8 cellular contexts compared by ENCODE assay signal in the genomic region with DNA sequence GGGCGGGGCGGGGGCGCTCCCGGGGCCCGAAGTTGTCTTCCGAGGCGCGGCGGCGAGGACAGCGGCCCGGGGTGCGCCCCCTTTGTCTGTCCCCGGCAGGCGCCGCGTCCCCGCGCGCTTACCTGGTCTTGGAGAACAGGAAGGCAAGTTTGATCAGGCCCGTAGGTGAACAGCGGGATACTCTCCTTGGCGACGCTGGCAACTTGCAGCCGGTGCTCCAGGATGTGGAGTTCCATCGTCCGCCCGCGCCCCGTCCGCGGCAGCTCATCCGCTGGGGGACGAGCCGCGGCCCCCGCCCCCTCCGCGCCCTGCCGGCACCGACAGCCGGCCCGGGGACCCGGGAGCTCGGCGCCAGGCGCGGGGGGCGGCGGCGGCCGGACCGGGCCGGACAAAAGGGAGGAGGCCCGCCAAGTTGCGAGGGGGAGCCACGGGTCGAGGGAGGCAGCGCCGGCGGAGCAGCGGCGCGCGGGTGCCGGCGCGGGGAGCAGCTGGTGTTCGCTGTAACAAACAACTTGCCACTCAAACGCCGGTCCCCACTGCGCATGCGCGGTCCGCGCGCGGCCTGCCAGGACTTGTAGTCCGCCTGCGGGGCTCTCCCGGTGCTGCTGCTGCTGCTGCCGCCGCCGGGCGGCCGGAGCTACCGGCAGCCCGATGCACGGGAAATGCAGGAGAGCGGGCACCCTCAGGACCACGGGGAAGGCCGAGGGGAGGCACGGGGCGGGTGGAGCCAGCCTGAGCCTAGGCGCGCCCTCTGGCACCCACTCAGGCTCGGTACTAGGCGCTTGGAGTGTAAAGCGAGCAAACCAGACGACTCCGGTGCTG. TPM values are rescaled to one million over a fixed set of nuclear protein-coding genes. Genes with fewer than 3 reads are reported as not detected.
DNase-seq lines count a peak whose midpoint lies in the region; ATAC-seq, FAIRE-seq and TF ChIP-seq lines count a peak whose summit lies in the region.

No MANE protein-coding gene starts in this region.

- H4K20me1 ChIP-seq in astrocyte (ENCODE audit: insufficient read depth, low read length), result peaks cover 32% of the 10 kb centered on the region

- H3K4me3 ChIP-seq in astrocyte (ENCODE audit: insufficient read depth, low read depth, low read length) (peak overlapping the region; percentile 50), rectal smooth muscle tissue (ENCODE audit: low read length) (peak overlapping the region; percentile 70), aorta (ENCODE audit: low read length in 2 of 2) (peak overlapping the region; percentile 58 to 86)

- no peaks in the 10 kb centered on the region for H3K9me3 Mint-ChIP-seq in astrocyte (ENCODE audit: unreplicated experiment)

- H3K79me2 ChIP-seq in astrocyte (ENCODE audit: insufficient read depth, low read length), result peaks cover 19% of the 10 kb centered on the region

- WGBS in aorta, 2 donors, result 0% methylated on average over 60 to 101 of the region's 101 CpGs

- H3K9me3 ChIP-seq in astrocyte (ENCODE audit: insufficient read depth, low read depth, low read length), result no peaks in the 10 kb centered on the region
- no peaks in the 10 kb centered on the region for H3K9me3 ChIP-seq in aorta (ENCODE audit: control insufficient read depth, low read length)

- peaks cover 5% of the 10 kb centered on the region for H3K27me3 Mint-ChIP-seq in astrocyte (ENCODE audit: low read depth, unreplicated experiment)

- ATAC-seq in GM18498 (IDR thresholded peaks at IDR 0.05; ENCODE audit: unreplicated experiment), result peak; percentile 89
- ATAC-seq in HG02884 (IDR thresholded peaks at IDR 0.05; ENCODE audit: unreplicated experiment), result peak; percentile 86
- peak; percentile 94 for ATAC-seq in aorta (ENCODE audit: low FRiP score)

- TF ChIP-seq CTCF in astrocyte (IDR thresholded peaks at IDR 0.05; ENCODE audit: insufficient read depth, low read depth, low read length), result no peak

- peaks cover 7% of the 10 kb centered on the region for H3K4me1 Mint-ChIP-seq in astrocyte (ENCODE audit: low read depth, unreplicated experiment)

- H3K4me3 Mint-ChIP-seq in astrocyte (ENCODE audit: unreplicated experiment), result peak overlapping the region; percentile 84

- no peak overlapping the region for H3K27ac Mint-ChIP-seq in astrocyte (ENCODE audit: unreplicated experiment)

- H3K27ac ChIP-seq in astrocyte (ENCODE audit: low read depth, low read length) (no peak overlapping the region), rectal smooth muscle tissue (ENCODE audit: low read depth, low read length) (peak overlapping the region; percentile 32), aorta (ENCODE audit: low read depth in 1 of 2, low read length in 2 of 2) (no peak overlapping the region)

- H3K36me3 Mint-ChIP-seq in astrocyte (ENCODE audit: low read depth, unreplicated experiment), result peaks cover 2% of the 10 kb centered on the region

- H3K4me1 ChIP-seq in astrocyte (ENCODE audit: insufficient read depth, low read length) (peaks cover 8% of the 10 kb centered on the region), rectal smooth muscle tissue (ENCODE audit: control insufficient read depth, insufficient read depth, low read length) (no peaks in the 10 kb centered on the region), aorta (ENCODE audit: control insufficient read depth in 1 of 2, insufficient read depth in 2 of 2, low read length in 2 of 2) (no peaks in the 10 kb centered on the region)

- no peak for FAIRE-seq in astrocyte (lab: Jason Lieb, UNC)

- intact Hi-C loops in aorta (cut with DNase I), result no loop called here

- H3K36me3 ChIP-seq in astrocyte (ENCODE audit: insufficient read depth, low read length), result no peaks in the 10 kb centered on the region
- H3K36me3 ChIP-seq in rectal smooth muscle tissue (ENCODE audit: control insufficient read depth, insufficient read depth, low read length), result no peaks in the 10 kb centered on the region
- no peaks in the 10 kb centered on the region for H3K36me3 ChIP-seq in aorta (ENCODE audit: control insufficient read depth in 1 of 2, insufficient read depth in 2 of 2, low read length in 1 of 2)

- H3K9ac ChIP-seq in astrocyte (ENCODE audit: low read length) (peak overlapping the region; percentile 62), rectal smooth muscle tissue (ENCODE audit: low read length) (no peak overlapping the region)

- H3K27me3 ChIP-seq in astrocyte (ENCODE audit: insufficient read depth, low read length) (no peaks in the 10 kb centered on the region), rectal smooth muscle tissue (ENCODE audit: control insufficient read depth, insufficient read depth, low read length) (no peaks in the 10 kb centered on the region), aorta (ENCODE audit: control insufficient read depth in 1 of 2, insufficient read depth in 2 of 2, low read length in 1 of 2) (no peaks in the 10 kb centered on the region)

- peak; percentile 93 for DNase-seq in NCI-H1694 (lab: John Stamatoyannopoulos, UW)
- DNase-seq in T-helper 2 cell, result peak; percentile 95 to 97 (median 97)
- peak; percentile 82 for DNase-seq in astrocyte (ENCODE audit: low read depth)
- peak; percentile 87 for DNase-seq in hepatic stellate cell (ENCODE audit: low spot score)
- DNase-seq in aorta, result peak; percentile 99 to 100

- peak overlapping the region; percentile 79 for H2AFZ ChIP-seq in astrocyte (ENCODE audit: low read depth, low read length)

- peak overlapping the region; percentile 87 for H3K4me2 ChIP-seq in astrocyte (ENCODE audit: low read length)

RNA-seq across cellular contexts. Expression of a gene that starts 35.6 kb away (rescaled TPM):
- not detected in 2 replicates for total RNA-seq in astrocyte
- not detected for total RNA-seq in aorta
- not detected for polyA plus RNA-seq in aorta

RNA-seq across cellular contexts. Expression of a gene that starts 52.2 kb away (rescaled TPM):
- total RNA-seq in astrocyte (not detected in 2 replicates), aorta (1 to 10 TPM in 1 of 2 donors, under 1 TPM in 1; 0.23 to 2.1 TPM)
- polyA plus RNA-seq in aorta, result under 1 TPM in 1 of 2 donors, not detected in 1; 0.25 TPM
